ENCODE assay signal across 1 cellular context in genomic region chr14:38387821-38388220, GRCh38.
TF ChIP-seq lines count a peak whose summit lies in the region.

No MANE protein-coding gene starts in this region.

TF ChIP-seq in SK-N-SH, 30 proteins besides CTCF, POLR2A, EP300 and RAD21:
- no peak for TF ChIP-seq NFIC (IDR thresholded peaks at IDR 0.05; ENCODE audit: borderline replicate concordance)
- no peak for TF ChIP-seq RCOR1 (IDR thresholded peaks at IDR 0.05; ENCODE audit: low read length)
- TF ChIP-seq TAF1 (IDR thresholded peaks at IDR 0.05; ENCODE audit: borderline replicate concordance, low read depth, low read length), result no peak
- no peak for TF ChIP-seq GABPA (IDR thresholded peaks at IDR 0.05; ENCODE audit: low read depth)
- no peak for TF ChIP-seq SMC3 (IDR thresholded peaks at IDR 0.05; ENCODE audit: low read depth, low read length)
- TF ChIP-seq FOXJ3 (CRISPR knock-in tag; IDR thresholded peaks at IDR 0.05), result no peak
- TF ChIP-seq CHD2 (IDR thresholded peaks at IDR 0.05; ENCODE audit: low read length, partially characterized antibody), result no peak
- TF ChIP-seq RFX5 (IDR thresholded peaks at IDR 0.05; ENCODE audit: low read length), result no peak
